ENCODE assay signal across 8 cellular contexts in the genomic region with DNA sequence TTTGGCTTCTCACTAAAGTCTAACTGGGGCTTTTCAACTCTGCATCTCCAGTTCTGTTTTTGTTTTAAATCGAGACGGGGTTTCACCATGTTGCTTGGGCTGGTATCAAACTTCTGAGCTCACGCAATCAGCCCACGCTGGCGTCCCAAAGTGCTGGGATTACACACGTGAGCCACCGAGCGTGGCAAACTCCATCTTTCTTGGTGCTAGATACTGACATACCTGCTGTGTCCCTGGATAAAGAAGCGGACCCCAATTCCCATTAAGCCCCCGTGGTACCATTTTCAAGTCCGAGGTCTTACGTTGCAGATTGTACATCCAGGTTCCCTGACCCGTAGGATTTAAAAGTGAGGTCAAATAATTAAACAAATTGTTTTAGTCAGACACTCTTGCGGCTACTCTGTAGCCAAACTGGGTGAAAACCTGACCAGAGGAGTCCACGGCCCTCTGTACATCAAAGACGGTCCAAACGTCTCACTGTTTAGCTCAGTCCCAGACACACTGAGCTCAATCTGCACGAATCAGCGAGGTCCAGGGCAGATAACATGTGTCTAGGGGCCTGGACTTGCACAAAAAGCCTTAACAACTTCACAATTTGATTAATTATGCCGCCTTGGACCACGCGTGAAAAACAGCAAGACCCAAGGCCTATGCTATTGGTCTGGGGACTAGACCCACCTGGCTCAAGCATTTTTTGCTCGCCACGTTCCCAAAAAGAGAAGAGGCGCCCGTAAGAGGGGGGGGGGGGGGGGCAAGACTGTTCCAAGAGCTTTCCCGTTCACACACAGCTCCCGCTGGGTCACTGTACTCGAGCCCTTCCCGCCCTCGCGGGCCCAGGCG. TPM values are rescaled to one million over a fixed set of nuclear protein-coding genes. Genes with fewer than 3 reads are reported as not detected.
A peak's percentile ranks its signal among the peaks of the same experiment; 100 is the strongest.
DNase-seq lines count a peak whose midpoint lies in the region; ATAC-seq and TF ChIP-seq lines count a peak whose summit lies in the region.

No MANE protein-coding gene starts in this region.

- H3K36me3 Mint-ChIP-seq in neural crest cell (ENCODE audit: low read depth) = peaks cover 3% of the 10 kb centered on the region

- H3K27ac Mint-ChIP-seq in neural crest cell (ENCODE audit: unreplicated experiment) = peak overlapping the region; percentile 98

- DNase-seq in Caki2 (ENCODE audit: low read depth) (peak; percentile 8), fibroblast of mammary gland (ENCODE audit: low read depth) (peak; percentile 51), neural crest cell (ENCODE audit: low read depth, low spot score) (no peak), UCSD-AML1 (lab: John Stamatoyannopoulos, UW; ENCODE audit: unreplicated experiment) (no peak)

- H3K9me3 Mint-ChIP-seq in neural crest cell = no peaks in the 10 kb centered on the region

- peak overlapping the region; percentile 98 for H3K4me3 Mint-ChIP-seq in neural crest cell

- H3K4me3 ChIP-seq in WI38 (ENCODE audit: low read depth, low read length) = peak overlapping the region; percentile 100
- H3K4me3 ChIP-seq in fibroblast of mammary gland (ENCODE audit: control insufficient read depth, low read depth, low read length) = peak overlapping the region; percentile 97

- in situ Hi-C loops in Caki2 (cut with HindIII; ENCODE audit: low pct_unique_long_range_greater_than_20kb, low sequenced_read_pairs) = no loop called here

- no peaks in the 10 kb centered on the region for H3K27me3 Mint-ChIP-seq in neural crest cell (ENCODE audit: low read depth)

- peaks cover 59% of the 10 kb centered on the region for H3K4me1 Mint-ChIP-seq in neural crest cell

- ATAC-seq in HG03064 (IDR thresholded peaks at IDR 0.05; ENCODE audit: low read depth, unreplicated experiment) (peak; percentile 27), HG03469 (IDR thresholded peaks at IDR 0.05; ENCODE audit: unreplicated experiment) (no peak), GM19324 (IDR thresholded peaks at IDR 0.05; ENCODE audit: low FRiP score, unreplicated experiment) (no peak)

- no peak for TF ChIP-seq CTCF in WI38 (IDR thresholded peaks at IDR 0.05; ENCODE audit: low read depth, low read length)
- no peak for TF ChIP-seq CTCF in fibroblast of mammary gland (conservative IDR thresholded peaks at IDR 0.05; ENCODE audit: control insufficient read depth, insufficient read depth, low read depth, low read length)
- no peak for TF ChIP-seq CTCF in neural crest cell (conservative IDR thresholded peaks at IDR 0.05)

RNA-seq across cellular contexts. Expression of a gene that starts 0.7 kb away (rescaled TPM):
- total RNA-seq in Caki2 (2014; rRNA removed; shearing (Covaris generic); ENCODE audit: low replicate concordance) = 112 and 128 TPM in 2 replicates
- 252 and 254 TPM in 2 replicates for total RNA-seq in neural crest cell

RNA-seq across cellular contexts. Expression of a gene that starts 22.9 kb away (rescaled TPM):
- 20.6 and 27.3 TPM in 2 replicates for total RNA-seq in Caki2 (2014; rRNA removed; shearing (Covaris generic); ENCODE audit: low replicate concordance)
- total RNA-seq in neural crest cell = 38.7 and 40.0 TPM in 2 replicates

RNA-seq across cellular contexts. Expression of a gene that starts 52.1 kb away (rescaled TPM):
- total RNA-seq in Caki2 (2014; rRNA removed; shearing (Covaris generic); ENCODE audit: low replicate concordance) = 23.4 and 27.3 TPM in 2 replicates
- 30.1 and 30.5 TPM in 2 replicates for total RNA-seq in neural crest cell

Comparison
In these comparisons a context has a peak if more than half of its experiments do, and no peak if none do; other contexts are left out.
1. DNase-seq: peak in Caki2 (single experiment) and fibroblast of mammary gland (single experiment); none in neural crest cell (single experiment) and UCSD-AML1 (single experiment).